In genomic region chr15:91973481-91973880, GRCh38 we compare ENCODE assay signal across 17 cellular contexts.
A peak's percentile ranks its signal among the peaks of the same experiment; 100 is the strongest.
DNase-seq lines count a peak whose midpoint lies in the region; ATAC-seq, FAIRE-seq and TF ChIP-seq lines count a peak whose summit lies in the region.
"Had no signal": no experiment of that assay in that cellular context is flagged by ENCODE, and none has a peak within 500 bp of the region (broad histone marks: within the 10 kb centered on the region; RNA-seq: fewer than 3 reads in every experiment).

No MANE protein-coding gene starts in this region.

- TF ChIP-seq CTCF in cardiac fibroblast (IDR thresholded peaks at IDR 0.05; ENCODE audit: low read depth, low read length) = peak; percentile 17
- peak; percentile 66 to 92 (median 87) for TF ChIP-seq CTCF in keratinocyte (optimal IDR thresholded peaks at IDR 0.05 in 1 of 3, IDR thresholded peaks at IDR 0.05 in 1 of 3, conservative IDR thresholded peaks at IDR 0.05 in 1 of 3; ENCODE audit: extremely low read depth in 1 of 3, insufficient read depth in 2 of 3, low read length in 3 of 3)

- H2AFZ ChIP-seq in keratinocyte (ENCODE audit: control insufficient read depth, low read length) = no peak overlapping the region

- no peaks in the 10 kb centered on the region for H3K36me3 ChIP-seq in keratinocyte (ENCODE audit: control insufficient read depth in 2 of 2, extremely low read depth in 1 of 2, insufficient read depth in 2 of 2, low read length in 2 of 2)

- no peaks in the 10 kb centered on the region for H3K27me3 Mint-ChIP-seq in activated CD8-positive, alpha-beta memory T cell treated with anti-CD3 and anti-CD28 coated beads, Interleukin-2, amount 10 ng/mL, durations not matched to agents 7 days and 5 days
- H3K27me3 Mint-ChIP-seq: activated CD8-positive, alpha-beta T cell treated with anti-CD3 and anti-CD28 coated beads for 36 hours; activated naive CD8-positive, alpha-beta T cell treated with anti-CD3 and anti-CD28 coated beads, Interleukin-2, amount 10 ng/mL, durations not matched to agents 7 days and 5 days had no signal

- no peak overlapping the region for H3K4me3 Mint-ChIP-seq in activated CD8-positive, alpha-beta memory T cell treated with anti-CD3 and anti-CD28 coated beads, Interleukin-2, amount 10 ng/mL, durations not matched to agents 7 days and 5 days
- H3K4me3 Mint-ChIP-seq: activated CD8-positive, alpha-beta T cell treated with anti-CD3 and anti-CD28 coated beads for 36 hours; activated naive CD8-positive, alpha-beta T cell treated with anti-CD3 and anti-CD28 coated beads, Interleukin-2, amount 10 ng/mL, durations not matched to agents 7 days and 5 days; CD8-positive, alpha-beta T cell; natural killer cell; WTC11 had no signal

- peak; percentile 95 for FAIRE-seq in keratinocyte (lab: Jason Lieb, UNC)
- FAIRE-seq: endometrium had no signal

- H3K27me3 ChIP-seq in keratinocyte (ENCODE audit: control insufficient read depth, extremely low read depth, insufficient read depth, low read length) = no peaks in the 10 kb centered on the region

- H3K79me2 ChIP-seq in keratinocyte (ENCODE audit: control insufficient read depth, insufficient read depth, low read length) = peaks cover 45% of the 10 kb centered on the region

- peak overlapping the region; percentile 63 for H3K9ac ChIP-seq in keratinocyte (ENCODE audit: control insufficient read depth, extremely low read depth, insufficient read depth, low read length)

- CTCF ChIA-PET in activated CD8-positive, alpha-beta memory T cell treated with anti-CD3 and anti-CD28 coated beads, Interleukin-2, amount 10 ng/mL, durations not matched to agents 7 days and 5 days (lab: Charles Lee) = no interaction called here

- H3K4me3 ChIP-seq in cardiac fibroblast (replicated peaks in 1 of 2; ENCODE audit: low read depth in 2 of 2, low read length in 2 of 2) = no peak overlapping the region
- H3K4me3 ChIP-seq in keratinocyte (ENCODE audit: control insufficient read depth in 2 of 3, extremely low read depth in 1 of 3, insufficient read depth in 2 of 3, low read depth in 1 of 3, low read length in 3 of 3) = no peak overlapping the region

- ATAC-seq in activated CD8-positive, alpha-beta memory T cell treated with anti-CD3 and anti-CD28 coated beads, Interleukin-2, amount 10 ng/mL, durations not matched to agents 7 days and 5 days = no peak
- ATAC-seq: activated CD8-positive, alpha-beta T cell treated with anti-CD3 and anti-CD28 coated beads for 36 hours; CD8-positive, alpha-beta T cell; natural killer cell; WTC11 had no signal

- dilution Hi-C loops in keratinocyte (cut with MboI; ENCODE audit: extremely low pct_ligation_motif_present, low sequenced_read_pairs) = no loop called here

- no peak overlapping the region for H3K27ac Mint-ChIP-seq in activated CD8-positive, alpha-beta memory T cell treated with anti-CD3 and anti-CD28 coated beads, Interleukin-2, amount 10 ng/mL, durations not matched to agents 7 days and 5 days
- H3K27ac Mint-ChIP-seq: activated CD8-positive, alpha-beta T cell treated with anti-CD3 and anti-CD28 coated beads for 36 hours; activated naive CD8-positive, alpha-beta T cell treated with anti-CD3 and anti-CD28 coated beads, Interleukin-2, amount 10 ng/mL, durations not matched to agents 7 days and 5 days; CD8-positive, alpha-beta T cell; WTC11 had no signal

- H3K27ac ChIP-seq in keratinocyte (ENCODE audit: control insufficient read depth, insufficient read depth, low read length) = peak overlapping the region; percentile 78
- H3K27ac ChIP-seq: 22Rv1 had no signal

- peak; percentile 10 for DNase-seq in DMS 273 (lab: John Stamatoyannopoulos, UW; ENCODE audit: unreplicated experiment)
- no peak for DNase-seq in DMS 273 treated with DMSO at 0.1 percent for 48 hours (lab: John Stamatoyannopoulos, UW)
- DNase-seq in NCI-H1694 (lab: John Stamatoyannopoulos, UW) = peak; percentile 26
- peak in 1 of 2 donors; percentile 8 for DNase-seq in cardiac fibroblast (ENCODE audit: low read depth in 2 of 2)
- no peak for DNase-seq in keratinocyte (ENCODE audit: low read depth, low spot score)
- DNase-seq in cerebellar nuclear complex (lab: John Stamatoyannopoulos, UW) = no peak
- DNase-seq in posterior vena cava (ENCODE audit: low spot score) = no peak
- DNase-seq in activated CD8-positive, alpha-beta memory T cell treated with anti-CD3 and anti-CD28 coated beads, Interleukin-2, amount 10 ng/mL, durations not matched to agents 7 days and 5 days = no peak
- DNase-seq: activated CD8-positive, alpha-beta T cell treated with anti-CD3 and anti-CD28 coated beads for 36 hours; activated naive CD8-positive, alpha-beta T cell treated with anti-CD3 and anti-CD28 coated beads, Interleukin-2, amount 10 ng/mL, durations not matched to agents 7 days and 5 days; caudate nucleus; CD8-positive, alpha-beta T cell; natural killer cell; stimulated activated naive CD4-positive, alpha-beta T cell treated with Interleukin-2 at 50 U/mL for 16 hours had no signal

- H3K9me1 ChIP-seq in keratinocyte (ENCODE audit: control insufficient read depth, extremely low read depth, insufficient read depth, low read length) = peaks cover 4% of the 10 kb centered on the region

- H3K9me3 Mint-ChIP-seq in activated CD8-positive, alpha-beta memory T cell treated with anti-CD3 and anti-CD28 coated beads, Interleukin-2, amount 10 ng/mL, durations not matched to agents 7 days and 5 days (ENCODE audit: low read depth) = no peaks in the 10 kb centered on the region
- H3K9me3 Mint-ChIP-seq: activated CD8-positive, alpha-beta T cell treated with anti-CD3 and anti-CD28 coated beads for 36 hours; activated naive CD8-positive, alpha-beta T cell treated with anti-CD3 and anti-CD28 coated beads, Interleukin-2, amount 10 ng/mL, durations not matched to agents 7 days and 5 days; CD8-positive, alpha-beta T cell; natural killer cell; WTC11 had no signal

- peaks cover 35% of the 10 kb centered on the region for H3K4me1 ChIP-seq in keratinocyte (ENCODE audit: control insufficient read depth, extremely low read depth, insufficient read depth, low read length)

- H3K4me2 ChIP-seq in keratinocyte (ENCODE audit: control insufficient read depth, extremely low read depth, insufficient read depth, low read depth, low read length) = peak overlapping the region; percentile 30

- H3K4me1 Mint-ChIP-seq in activated CD8-positive, alpha-beta memory T cell treated with anti-CD3 and anti-CD28 coated beads, Interleukin-2, amount 10 ng/mL, durations not matched to agents 7 days and 5 days = no peaks in the 10 kb centered on the region

- intact Hi-C loops in posterior vena cava (cut with DNase I) = no loop called here

- H3K36me3 Mint-ChIP-seq in activated CD8-positive, alpha-beta memory T cell treated with anti-CD3 and anti-CD28 coated beads, Interleukin-2, amount 10 ng/mL, durations not matched to agents 7 days and 5 days = peaks cover 1% of the 10 kb centered on the region
- H3K36me3 Mint-ChIP-seq: activated naive CD8-positive, alpha-beta T cell treated with anti-CD3 and anti-CD28 coated beads, Interleukin-2, amount 10 ng/mL, durations not matched to agents 7 days and 5 days; CD8-positive, alpha-beta T cell; natural killer cell; WTC11 had no signal

- no peaks in the 10 kb centered on the region for H4K20me1 ChIP-seq in keratinocyte (ENCODE audit: control insufficient read depth, extremely low read depth, insufficient read depth, low read length)

- H3K9me3 ChIP-seq in keratinocyte (ENCODE audit: control insufficient read depth, low read depth, low read length) = no peaks in the 10 kb centered on the region

Comparison
In these comparisons a context has a peak if more than half of its experiments do, and no peak if none do; other contexts are left out.
1. DNase-seq: peak in DMS 273 (single experiment) and NCI-H1694 (single experiment); none in DMS 273 treated with DMSO at 0.1 percent for 48 hours (single experiment), keratinocyte (single experiment), cerebellar nuclear complex (0 of 2), posterior vena cava (single experiment) and activated CD8-positive, alpha-beta memory T cell treated with anti-CD3 and anti-CD28 coated beads, Interleukin-2, amount 10 ng/mL, durations not matched to agents 7 days and 5 days (single experiment).